ENCODE assay signal across 1 cellular context in genomic region chr15:66819084-66819483, GRCh38.
TF ChIP-seq lines count a peak whose summit lies in the region.

No MANE protein-coding gene starts in this region.

TF ChIP-seq in GM23338, 12 proteins besides CTCF, POLR2A, EP300 and RAD21 (continued from another document):
- TF ChIP-seq ZNF462 (CRISPR knock-in tag; IDR thresholded peaks at IDR 0.05) = no peak
- TF ChIP-seq ZNF114 (CRISPR knock-in tag; IDR thresholded peaks at IDR 0.05) = no peak
- TF ChIP-seq POLR2AphosphoS5 (IDR thresholded peaks at IDR 0.05; ENCODE audit: low read depth) = no peak
